ENCODE assay signal across 9 cellular contexts in the genomic region with DNA sequence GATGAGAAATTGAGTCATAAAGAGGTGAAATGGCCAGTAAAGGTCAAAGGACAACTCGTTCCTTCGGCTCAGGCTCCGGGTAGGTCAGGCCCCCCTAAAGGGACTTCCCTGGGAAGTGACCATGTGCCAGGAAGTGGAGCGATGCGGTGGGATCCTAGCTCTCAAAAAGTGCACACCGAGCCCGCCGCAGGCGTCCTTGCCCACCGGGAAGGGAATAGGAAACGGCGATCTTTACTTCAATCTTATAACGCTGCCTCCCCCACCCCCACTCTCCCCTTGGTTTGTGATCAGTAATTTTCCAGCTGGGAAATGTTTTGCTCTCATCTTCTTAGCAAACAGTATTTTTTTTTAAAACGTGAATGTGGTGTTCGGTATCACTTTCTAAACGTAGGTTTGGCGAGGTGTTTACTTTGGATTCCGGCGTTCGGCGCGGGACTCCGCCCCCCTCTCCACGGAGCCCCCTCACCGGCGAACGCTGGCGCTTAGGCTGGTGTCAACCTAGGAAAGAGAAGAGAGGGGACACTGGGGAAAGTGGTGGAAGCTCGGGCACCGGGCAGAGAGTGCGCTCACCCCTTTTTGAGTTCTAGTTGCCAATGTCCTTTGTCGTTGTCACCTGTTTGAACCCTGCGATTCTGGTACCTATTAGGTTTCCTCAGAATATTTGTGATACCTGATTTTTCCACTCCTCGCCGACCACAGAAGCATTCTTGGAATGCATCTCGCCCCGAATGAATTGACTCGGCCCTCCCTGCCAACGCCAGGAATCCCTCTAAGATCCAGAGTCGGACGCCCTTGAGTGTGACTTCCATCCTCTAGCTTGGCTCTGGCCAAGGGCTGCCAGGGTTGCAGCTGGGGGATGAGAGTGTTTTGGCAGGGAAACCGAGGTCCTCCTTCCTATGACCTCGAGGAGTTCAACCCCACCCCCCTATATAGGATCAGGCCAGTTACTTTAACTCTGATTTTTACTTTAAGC. TPM values are rescaled to one million over a fixed set of nuclear protein-coding genes. Genes with fewer than 3 reads are reported as not detected.
DNase-seq lines count a peak whose midpoint lies in the region; ATAC-seq lines count a peak whose summit lies in the region.
"Had no signal": no experiment of that assay in that cellular context is flagged by ENCODE, and none has a peak within 500 bp of the region (broad histone marks: within the 10 kb centered on the region; RNA-seq: fewer than 3 reads in every experiment).

No MANE protein-coding gene starts in this region.

- H3K27ac ChIP-seq in esophagus (ENCODE audit: low read depth in 2 of 2, low read length in 1 of 2) (peak overlapping the region; percentile 80 to 98), muscle layer of duodenum (ENCODE audit: low read length) (peak overlapping the region; percentile 67), urinary bladder (ENCODE audit: low read depth) (peak overlapping the region; percentile 27)

- peak overlapping the region; percentile 2 for H3K4me3 Mint-ChIP-seq in activated naive CD4-positive, alpha-beta T cell treated with anti-CD3 and anti-CD28 coated beads, Interleukin-2, amount 10 ng/mL, durations not matched to agents 7 days and 5 days

- no peak for DNase-seq in activated naive CD4-positive, alpha-beta T cell treated with anti-CD3 and anti-CD28 coated beads, Interleukin-2, amount 10 ng/mL, durations not matched to agents 7 days and 5 days
- no peak for DNase-seq in activated naive CD4-positive, alpha-beta T cell treated with anti-CD3 and anti-CD28 coated beads, Interleukin-2, amount 50 U/mL, for 16 hours
- DNase-seq in stimulated activated CD4-positive, alpha-beta T cell treated with anti-CD3 and anti-CD28 coated beads, Interleukin-2, amount 100 ng/mL, for 24 hours: no peak
- no peak for DNase-seq in COR-L47 (lab: John Stamatoyannopoulos, UW)
- DNase-seq: DND-41 had no signal

- peaks cover 19% of the 10 kb centered on the region for H3K4me1 Mint-ChIP-seq in activated naive CD4-positive, alpha-beta T cell treated with anti-CD3 and anti-CD28 coated beads, Interleukin-2, amount 10 ng/mL, durations not matched to agents 7 days and 5 days

- H3K36me3 ChIP-seq in esophagus (ENCODE audit: control insufficient read depth in 2 of 2, insufficient read depth in 2 of 2, low read length in 1 of 2) (peaks cover 0 to 18% of the 10 kb centered on the region in 2 donors), muscle layer of duodenum (ENCODE audit: control insufficient read depth in 1 of 2, insufficient read depth in 2 of 2, low read length in 2 of 2) (peaks cover 0 to 6% of the 10 kb centered on the region in 2 donors), urinary bladder (ENCODE audit: insufficient read depth) (no peaks in the 10 kb centered on the region)

- peaks cover 2% of the 10 kb centered on the region for H3K36me3 Mint-ChIP-seq in activated naive CD4-positive, alpha-beta T cell treated with anti-CD3 and anti-CD28 coated beads, Interleukin-2, amount 10 ng/mL, durations not matched to agents 7 days and 5 days

- H3K9me3 ChIP-seq in esophagus (ENCODE audit: control insufficient read depth in 2 of 2, insufficient read depth in 1 of 2, low read depth in 1 of 2, low read length in 1 of 2) (no peaks in the 10 kb centered on the region), muscle layer of duodenum (ENCODE audit: control insufficient read depth in 1 of 2, low read length in 2 of 2) (no peaks in the 10 kb centered on the region)

- H3K27me3 ChIP-seq in esophagus (ENCODE audit: control insufficient read depth in 1 of 2, insufficient read depth in 2 of 2, low read length in 2 of 2): no peaks in the 10 kb centered on the region
- H3K27me3 ChIP-seq in muscle layer of duodenum (ENCODE audit: low read depth, low read length): no peaks in the 10 kb centered on the region

- CTCF ChIA-PET in activated naive CD4-positive, alpha-beta T cell treated with anti-CD3 and anti-CD28 coated beads, Interleukin-2, amount 10 ng/mL, durations not matched to agents 7 days and 5 days (lab: Charles Lee): no interaction called here

- WGBS in esophagus, 2 donors: 23 to 33% methylated on average over 43 of the region's 43 CpGs
- 22% methylated on average over 43 of the region's 43 CpGs for WGBS in urinary bladder

- H3K27me3 Mint-ChIP-seq in activated naive CD4-positive, alpha-beta T cell treated with anti-CD3 and anti-CD28 coated beads, Interleukin-2, amount 10 ng/mL, durations not matched to agents 7 days and 5 days: peaks cover 79% of the 10 kb centered on the region

- H3K4me3 ChIP-seq in esophagus (ENCODE audit: low read depth in 1 of 2, low read length in 2 of 2) (peak overlapping the region; percentile 1 to 92), muscle layer of duodenum (ENCODE audit: low read depth in 1 of 2, low read length in 2 of 2) (peak overlapping the region; percentile 60 to 66), urinary bladder (ENCODE audit: low read depth, low read length) (peak overlapping the region; percentile 15)

- H3K4me1 ChIP-seq in esophagus (ENCODE audit: control insufficient read depth in 2 of 2, insufficient read depth in 2 of 2, low read length in 1 of 2) (peaks cover 0 to 9% of the 10 kb centered on the region in 2 donors), muscle layer of duodenum (ENCODE audit: control insufficient read depth in 1 of 2, insufficient read depth in 2 of 2, low read length in 2 of 2) (peaks cover 3 to 5% of the 10 kb centered on the region in 2 donors), urinary bladder (ENCODE audit: insufficient read depth) (no peaks in the 10 kb centered on the region)

- no peak for ATAC-seq in HG02852 (IDR thresholded peaks at IDR 0.05; ENCODE audit: unreplicated experiment)

- no peak overlapping the region for H3K27ac Mint-ChIP-seq in activated naive CD4-positive, alpha-beta T cell treated with anti-CD3 and anti-CD28 coated beads, Interleukin-2, amount 10 ng/mL, durations not matched to agents 7 days and 5 days

- no peaks in the 10 kb centered on the region for H3K9me3 Mint-ChIP-seq in activated naive CD4-positive, alpha-beta T cell treated with anti-CD3 and anti-CD28 coated beads, Interleukin-2, amount 10 ng/mL, durations not matched to agents 7 days and 5 days

RNA-seq across cellular contexts. Expression of a gene that starts 1.8 kb away (rescaled TPM):
- 100 to 1,000 TPM in 1 of 2 donors, 10 to 100 TPM in 1; 49.8 to 107 TPM for polyA plus RNA-seq in esophagus
- total RNA-seq in urinary bladder: 39.6 TPM
- 89.6 TPM for polyA plus RNA-seq in urinary bladder

Comparison
In these comparisons a context has a peak if more than half of its experiments do, and no peak if none do; other contexts are left out.
1. H3K27ac ChIP-seq: peak in every context shown above with its lines; median percentile 89 in esophagus; 67 in muscle layer of duodenum; 27 in urinary bladder.